Comparison of ENCODE assay signal across 9 cellular contexts in genomic region chr9:19229725-19230355, GRCh38. TPM values are rescaled to one million over a fixed set of nuclear protein-coding genes. Genes with fewer than 3 reads are reported as not detected.
DNase-seq lines count a peak whose midpoint lies in the region; ATAC-seq, FAIRE-seq and TF ChIP-seq lines count a peak whose summit lies in the region.
"Had no signal": no experiment of that assay in that cellular context is flagged by ENCODE, and none has a peak within 500 bp of the region (broad histone marks: within the 10 kb centered on the region; RNA-seq: fewer than 3 reads in every experiment).

No MANE protein-coding gene starts in this region.

- peak in 1 of 2 experiments; percentile 44; a peak in 2 of 4 replicates for TF ChIP-seq POLR2A in HepG2 (IDR thresholded peaks at IDR 0.05; ENCODE audit: insufficient read depth in 1 of 2, low read depth in 2 of 2, low read length in 2 of 2)

- peaks cover 32% of the 10 kb centered on the region for H3K79me2 ChIP-seq in MM.1S (ENCODE audit: low read length)
- peaks cover 28% of the 10 kb centered on the region for H3K79me2 ChIP-seq in SU-DHL-6 (ENCODE audit: insufficient read depth, low read length)
- H3K79me2 ChIP-seq in HepG2 (ENCODE audit: insufficient read depth, low read length), result peaks cover 37% of the 10 kb centered on the region

- TF ChIP-seq CTCF in HFFc6 (IDR thresholded peaks at IDR 0.05) (no peak), MM.1S (IDR thresholded peaks at IDR 0.05; ENCODE audit: low read length) (no peak), SU-DHL-6 (IDR thresholded peaks at IDR 0.05; ENCODE audit: insufficient read depth, low read length, poor library complexity, severe bottlenecking) (no peak), HepG2 (CRISPR knock-in tag; IDR thresholded peaks at IDR 0.05) (no peak; the same call in 1 of the 2 replicates)

- H3K27me3 ChIP-seq in MM.1S (replicated peaks; ENCODE audit: insufficient read depth, low read length) (no peaks in the 10 kb centered on the region), SU-DHL-6 (ENCODE audit: low read length) (no peaks in the 10 kb centered on the region), HepG2 (ENCODE audit: control insufficient read depth in 1 of 2, insufficient read depth in 2 of 2, low read length in 2 of 2) (no peaks in the 10 kb centered on the region; a peak in 1 of 5 replicates)

- no peaks in the 10 kb centered on the region for H3K36me3 ChIP-seq in MM.1S (replicated peaks; ENCODE audit: insufficient read depth, low read length)
- H3K36me3 ChIP-seq in SU-DHL-6 (ENCODE audit: low read length), result no peaks in the 10 kb centered on the region
- no peaks in the 10 kb centered on the region for H3K36me3 ChIP-seq in HepG2 (replicated peaks in 1 of 2; ENCODE audit: control insufficient read depth in 1 of 2, insufficient read depth in 2 of 2, low read length in 2 of 2)

- WGBS in HepG2 (ENCODE audit: low lambda C conversion rate), result 2% methylated on average over 23 of the region's 40 CpGs

- H3K27ac Mint-ChIP-seq in HFFc6, result no peak overlapping the region; the same call in none of the 2 replicates

- peak overlapping the region; percentile 73 for H3K4me3 ChIP-seq in MM.1S (ENCODE audit: low read length)
- H3K4me3 ChIP-seq in SU-DHL-6 (ENCODE audit: insufficient read depth, low read length, poor library complexity, severe bottlenecking), result peak overlapping the region; percentile 65
- peak overlapping the region; percentile 48 to 91 (median 88) for H3K4me3 ChIP-seq in HepG2 (replicated peaks in 1 of 3; ENCODE audit: insufficient read depth in 1 of 3, low read depth in 2 of 3, low read length in 3 of 3)

- POLR2A ChIA-PET in HepG2 (lab: Yijun Ruan, JAX), result interaction anchor here (0.6 to 2.1 kb wide), 17 partner anchors 8 to 181 kb away, joined by 3 to 22 read pairs (median 4); partner anchors contain the start of genes ACER2, RPS6 and RRAGA

- peak overlapping the region; percentile 57 for H3K4me2 ChIP-seq in MM.1S (ENCODE audit: low read depth, low read length)
- peak overlapping the region; percentile 76 for H3K4me2 ChIP-seq in SU-DHL-6 (ENCODE audit: low read depth, low read length, poor library complexity, severe bottlenecking)
- peak overlapping the region; percentile 69 for H3K4me2 ChIP-seq in HepG2 (ENCODE audit: low read depth, low read length)

- no TSS peak for BruUV-seq in HepG2 (replicated peaks; lab: Mats Ljungman, UMichigan)

- TF ChIP-seq RAD21 in HepG2 (CRISPR knock-in tag; IDR thresholded peaks at IDR 0.05), result peak; percentile 34

- no peak for FAIRE-seq in HepG2 (lab: Jason Lieb, UNC)
- FAIRE-seq: A204.1 had no signal

- H3K4me1 ChIP-seq in MM.1S (ENCODE audit: low read length) (no peaks in the 10 kb centered on the region), HepG2 (ENCODE audit: insufficient read depth, low read length) (peaks cover 24% of the 10 kb centered on the region)

- CTCF ChIA-PET in HepG2 (lab: Yijun Ruan, JAX; ENCODE audit: low intra/inter-chr PET ratio, low total read pairs), result interaction anchor here (0.7 kb wide), 1 partner anchor 56 kb away, joined by 3 read pairs; no protein-coding TSS in a partner anchor

- ATAC-seq in HepG2, result peak; percentile 79

- in situ Hi-C loops in HepG2 (cut with HindIII; ENCODE audit: extremely low pct_ligation_motif_present, low pct_unique_long_range_greater_than_20kb), result no loop called here

- no peaks in the 10 kb centered on the region for H3K27me3 Mint-ChIP-seq in HFFc6 (ENCODE audit: insufficient read depth)

- intact Hi-C loops in HepG2 (cut with micrococcal nuclease; ENCODE audit: unreplicated experiment), result loop anchor here (2.0 to 10.0 kb wide), 7 partner anchors 27 to 227 kb away; partner anchors contain the start of genes PLIN2 and RRAGA

- H3K9me2 ChIP-seq in MM.1S (replicated peaks; ENCODE audit: insufficient read depth, low read length) (no peaks in the 10 kb centered on the region), SU-DHL-6 (replicated peaks; ENCODE audit: insufficient read depth, low read length) (no peaks in the 10 kb centered on the region)

- no peaks in the 10 kb centered on the region for H3K36me3 Mint-ChIP-seq in HFFc6 (ENCODE audit: low read depth)

- H4K20me1 ChIP-seq in MM.1S (ENCODE audit: insufficient read depth, low read length) (no peaks in the 10 kb centered on the region), SU-DHL-6 (ENCODE audit: low read depth, low read length) (peaks cover 7% of the 10 kb centered on the region; the same call in 1 of the 2 replicates), HepG2 (ENCODE audit: insufficient read depth, low read length) (peaks cover 17% of the 10 kb centered on the region)

- peak; percentile 73 to 89 (median 88) for DNase-seq in NCI-H1417 (lab: John Stamatoyannopoulos, UW)
- DNase-seq in NCI-H1417 treated with DMSO at 0.1 percent for 48 hours (lab: John Stamatoyannopoulos, UW), result no peak
- DNase-seq in HFFc6, result peak; percentile 6
- DNase-seq in MM.1S, result peak; percentile 70
- peak; percentile 54 for DNase-seq in cerebellum (ENCODE audit: low spot score)
- peak; percentile 51 for DNase-seq in HepG2 (ENCODE audit: low spot score)
- DNase-seq in stimulated activated CD8-positive, alpha-beta memory T cell treated with anti-CD3 and anti-CD28 coated beads, Interleukin-7, amount 100 ng/mL, for 24 hours (ENCODE audit: low read depth), result peak; percentile 26

- H3K9me3 ChIP-seq in MM.1S (replicated peaks; ENCODE audit: insufficient read depth, low read length), result no peaks in the 10 kb centered on the region
- H3K9me3 ChIP-seq in SU-DHL-6 (ENCODE audit: insufficient read depth, low read length), result no peaks in the 10 kb centered on the region
- no peaks in the 10 kb centered on the region for H3K9me3 ChIP-seq in HepG2 (ENCODE audit: low read length)

- TF ChIP-seq EP300 in HepG2 (IDR thresholded peaks at IDR 0.05; ENCODE audit: low read depth in 2 of 2, low read length in 2 of 2), result no peak
- no peak for TF ChIP-seq EP300 in HepG2 (CRISPR knock-in tag; IDR thresholded peaks at IDR 0.05; ENCODE audit: borderline replicate concordance)

- H3K9ac ChIP-seq in MM.1S (ENCODE audit: low read length) (no peak overlapping the region), SU-DHL-6 (ENCODE audit: low read length) (peak overlapping the region; percentile 73), HepG2 (ENCODE audit: insufficient read depth, low read depth, low read length) (peak overlapping the region; percentile 86)

- H3K4me3 Mint-ChIP-seq in HFFc6, result no peak overlapping the region; the same call in 1 of the 2 replicates

- H3K27ac ChIP-seq in MM.1S (ENCODE audit: low read length) (peak overlapping the region; percentile 81; the same call in 1 of the 2 replicates), SU-DHL-6 (ENCODE audit: low read depth, low read length) (no peak overlapping the region), HepG2 (ENCODE audit: extremely low read length, insufficient read depth, low read length) (peak overlapping the region; percentile 94)

- peaks cover 10% of the 10 kb centered on the region for H3K4me1 Mint-ChIP-seq in HFFc6 (ENCODE audit: low read depth)

- H3K9me3 Mint-ChIP-seq in HFFc6, result no peaks in the 10 kb centered on the region

- H2AFZ ChIP-seq in MM.1S (ENCODE audit: low read length) (0 out of 2 replicates have a peak overlapping the region, but pooled peaks have one; percentile 27), SU-DHL-6 (ENCODE audit: low read depth, low read length, severe bottlenecking) (peak overlapping the region; percentile 90), HepG2 (ENCODE audit: low read length) (peak overlapping the region; percentile 32)

- H3F3A ChIP-seq in MM.1S (ENCODE audit: insufficient read depth, low read length), result peaks cover 10% of the 10 kb centered on the region
- H3F3A ChIP-seq in SU-DHL-6 (ENCODE audit: insufficient read depth), result peaks cover 25% of the 10 kb centered on the region

TF ChIP-seq in HepG2, 621 proteins besides CTCF, POLR2A, EP300 and RAD21 (continues in another document):
- no peak for TF ChIP-seq HDAC1 (CRISPR knock-in tag; IDR thresholded peaks at IDR 0.05)
- TF ChIP-seq TERF1 (CRISPR knock-in tag; IDR thresholded peaks at IDR 0.05), result 0 out of 2 replicates have a peak, but pooled peaks have one; percentile 8

RNA-seq across cellular contexts. Expression of gene DENND4C, which starts 0.7 kb away (rescaled TPM):
- 10 to 100 TPM; 16.5 to 20.6 (median 19.3) TPM for total RNA-seq in HFFc6 (2021; fragmentation: NEBNext Ultra II Directional; extraction: Animal tissue kit (Norgen Biotek cat#: 25700))
- total RNA-seq in cerebellum (91.4 TPM), HepG2 (2016; rRNA removed; fragmentation: Illumina TruSeq; extraction: Trizol) (27.2 and 37.8 TPM in 2 replicates)
- total RNA-seq in HepG2 (2016; cell fraction: cytosol; rRNA removed; fragmentation: Illumina TruSeq; extraction: Trizol; ENCODE audit: low read depth), result 9.8 and 10.5 TPM in 2 replicates
- total RNA-seq in HepG2 (2016; cell fraction: insoluble cytoplasmic fraction; rRNA removed; fragmentation: Illumina TruSeq; extraction: Trizol), result 28.0 and 37.6 TPM in 2 replicates
- total RNA-seq in HepG2 (2016; cell fraction: membrane; rRNA removed; fragmentation: Illumina TruSeq; extraction: Trizol), result 9.8 and 11.7 TPM in 2 replicates
- total RNA-seq in HepG2 (2016; cell fraction: nucleus; rRNA removed; fragmentation: Illumina TruSeq; extraction: Trizol), result 48.3 and 57.3 TPM in 2 replicates
- polyA plus RNA-seq in HepG2 (2011; rRNA removed), result 18.0 and 19.1 TPM in 2 replicates
- 7.4 and 12.2 TPM in 2 replicates for polyA plus RNA-seq in HepG2 (2011; cell fraction: cytosol; rRNA removed)
- polyA plus RNA-seq in HepG2 (2011; cell fraction: nucleus; rRNA removed), result 14.8 and 19.2 TPM in 2 replicates
- 13.0 and 14.6 TPM in 2 replicates for polyA plus RNA-seq in HepG2 (2012)
- polyA plus RNA-seq in HepG2 (2016; cell fraction: cytosol; fragmentation: Illumina TruSeq; extraction: Trizol; ENCODE audit: low read depth), result 0.53 and 0.61 TPM in 2 replicates
- 16.1 and 17.3 TPM in 2 replicates for polyA plus RNA-seq in HepG2 (2016; cell fraction: insoluble cytoplasmic fraction; fragmentation: Illumina TruSeq; extraction: Trizol; ENCODE audit: low read depth)
- 1.4 and 2.2 TPM in 2 replicates for polyA plus RNA-seq in HepG2 (2016; cell fraction: membrane; fragmentation: Illumina TruSeq; extraction: Trizol; ENCODE audit: low read depth)
- polyA plus RNA-seq in HepG2 (2016; cell fraction: nucleus; fragmentation: Illumina TruSeq; extraction: Trizol; ENCODE audit: insufficient read depth, low read depth), result 25.6 and 26.6 TPM in 2 replicates
- polyA minus RNA-seq in HepG2 (2011; rRNA and poly(A)+ RNA removed; ENCODE audit: low replicate concordance), result 16.1 and 17.5 TPM in 2 replicates
- polyA minus RNA-seq in HepG2 (2011; cell fraction: cytosol; rRNA and poly(A)+ RNA removed), result 24.1 and 28.7 TPM in 2 replicates
- 136 and 155 TPM in 2 replicates for polyA minus RNA-seq in HepG2 (2011; cell fraction: nucleus; rRNA and poly(A)+ RNA removed)

Comparison
In these comparisons a context has a peak if more than half of its experiments do, and no peak if none do; other contexts are left out.
1. H2AFZ ChIP-seq: peak in every context shown above with its lines; median percentile 90 in SU-DHL-6; 32 in HepG2; 27 in MM.1S.